ENCODE assay signal across 9 cellular contexts in the genomic region with DNA sequence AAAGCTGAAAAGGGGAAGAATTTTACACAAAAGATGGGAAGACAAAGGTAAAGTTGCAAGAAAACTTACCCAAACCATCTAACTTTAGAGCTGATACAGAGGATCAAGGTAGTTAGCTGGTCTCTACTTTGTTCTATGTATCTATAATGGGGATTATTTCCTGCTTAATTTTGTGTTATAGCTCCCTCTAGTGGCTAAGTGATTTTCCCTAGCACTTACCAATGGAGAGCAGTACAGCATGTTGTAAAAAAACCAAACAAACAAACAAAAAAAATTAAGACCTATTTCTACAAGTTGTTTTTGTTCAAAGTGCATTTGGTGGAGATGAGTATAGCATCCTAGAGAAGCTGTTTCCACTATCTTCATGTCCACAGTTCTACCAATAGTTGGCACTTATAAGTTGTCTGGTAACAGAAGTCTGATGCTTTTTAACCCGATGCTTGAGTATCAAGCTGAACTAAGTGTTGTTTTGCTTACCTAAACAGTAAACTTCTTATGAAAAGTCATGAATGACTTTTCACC. TPM values are rescaled to one million over a fixed set of nuclear protein-coding genes. Genes with fewer than 3 reads are reported as not detected.
DNase-seq lines count a peak whose midpoint lies in the region; ATAC-seq and TF ChIP-seq lines count a peak whose summit lies in the region.
"Had no signal": no experiment of that assay in that cellular context is flagged by ENCODE, and none has a peak within 500 bp of the region (broad histone marks: within the 10 kb centered on the region; RNA-seq: fewer than 3 reads in every experiment).

No MANE protein-coding gene starts in this region.

- no TSS peak for BruUV-seq in HCT116 (replicated peaks; lab: Mats Ljungman, UMichigan)

- H2AFZ ChIP-seq in HCT116 (ENCODE audit: low read depth, low read length, poor library complexity, severe bottlenecking) = no peak overlapping the region

- intact Hi-C loops in HCT116 (cut with micrococcal nuclease) = loop anchor here (1.0 to 5.0 kb wide), 3 partner anchors 113 to 867 kb away; no protein-coding TSS in a partner anchor
- intact Hi-C loops in activated CD4-positive, alpha-beta memory T cell treated with anti-CD3 and anti-CD28 coated beads for 36 hours (cut with micrococcal nuclease) = loop anchor here (1.0 to 2.0 kb wide), 3 partner anchors 8 to 149 kb away; partner anchors contain the start of genes MRPS23 and SRSF1

- no peak overlapping the region for H3K4me3 ChIP-seq in HCT116 (replicated peaks in 1 of 2; ENCODE audit: low read depth in 1 of 2, low read length in 2 of 2)

- no peak overlapping the region for H3K9ac ChIP-seq in HCT116 (ENCODE audit: low read length)

- peaks cover 67% of the 10 kb centered on the region for H4K20me1 ChIP-seq in HCT116 (ENCODE audit: insufficient read depth)

- H3K27me3 ChIP-seq in HCT116 (ENCODE audit: insufficient read depth, low read length) = no peaks in the 10 kb centered on the region

- H3K4me1 Mint-ChIP-seq in activated CD4-positive, alpha-beta memory T cell treated with anti-CD3 and anti-CD28 coated beads for 36 hours (ENCODE audit: low read depth) = peaks cover 92% of the 10 kb centered on the region

- peak; percentile 85 for TF ChIP-seq RAD21 in HCT116 (IDR thresholded peaks at IDR 0.05; ENCODE audit: low read depth)

- no peak for TF ChIP-seq POLR2A in HCT116 (IDR thresholded peaks at IDR 0.05; ENCODE audit: borderline replicate concordance, extremely low read depth, insufficient read depth, insufficient read length)

- H3K4me1 ChIP-seq in HCT116 (ENCODE audit: control insufficient read depth in 1 of 2, insufficient read depth in 2 of 2, low read length in 2 of 2) = peaks cover 12 to 57% of the 10 kb centered on the region in 2 experiments

- DNase-seq in DMS114 treated with DMSO at 0.1 percent for 48 hours (lab: John Stamatoyannopoulos, UW; ENCODE audit: unreplicated experiment) = peak; percentile 79
- DNase-seq in HCT116 (ENCODE audit: low read depth, low spot score) = peak; percentile 80
- DNase-seq in NCI-H2171 treated with DMSO at 0.1 percent for 48 hours (lab: John Stamatoyannopoulos, UW) = peak; percentile 88
- DNase-seq in activated CD4-positive, alpha-beta memory T cell treated with anti-CD3 and anti-CD28 coated beads for 36 hours = no peak
- peak; percentile 79 for DNase-seq in globus pallidus (ENCODE audit: low spot score)
- peak; percentile 72 for DNase-seq in putamen (ENCODE audit: low spot score)
- no peak for DNase-seq in activated CD8-positive, alpha-beta memory T cell treated with anti-CD3 and anti-CD28 coated beads, Interleukin-2, amount 50 U/mL, for 48 hours
- no peak for DNase-seq in NK-92 treated with Interleukin-12 subunit alpha and Interleukin-12 subunit beta, amount 100 ng/mL, for 24 hours (lab: John Stamatoyannopoulos, UW)

- H3K27me3 Mint-ChIP-seq in activated CD4-positive, alpha-beta memory T cell treated with anti-CD3 and anti-CD28 coated beads for 36 hours = no peaks in the 10 kb centered on the region

- peak overlapping the region; percentile 1; the same call in 1 of the 2 replicates for H3K4me2 ChIP-seq in HCT116 (ENCODE audit: low read length)

- no peaks in the 10 kb centered on the region for H3K9me3 Mint-ChIP-seq in activated CD4-positive, alpha-beta memory T cell treated with anti-CD3 and anti-CD28 coated beads for 36 hours
- H3K9me3 Mint-ChIP-seq: T-helper 1 cell treated with Interleukin-12 subunit alpha and Interleukin-12 subunit beta and Interleukin-4 antibody, amounts not matched to agents 30 μg/mL and 1 μg/mL, for 36 hours had no signal

- POLR2A ChIA-PET in HCT116 (lab: Charles Lee) = interaction anchor here (0.5 to 6.6 kb wide), 15 partner anchors 10 to 743 kb away, joined by 3 to 53 read pairs (median 3); partner anchors contain the start of genes DYNLL2, MRPS23 and VEZF1
- POLR2A ChIA-PET in activated CD4-positive, alpha-beta memory T cell treated with anti-CD3 and anti-CD28 coated beads for 36 hours (lab: Charles Lee) = interaction anchor here (1.0 to 2.8 kb wide), 9 partner anchors 8 to 333 kb away, joined by 3 to 13 read pairs (median 7); partner anchors contain the start of genes DYNLL2, MRPS23, SRSF1 and VEZF1

- H3K9me2 ChIP-seq in HCT116 (ENCODE audit: insufficient read depth) = no peaks in the 10 kb centered on the region

- TF ChIP-seq CTCF in HCT116 (IDR thresholded peaks at IDR 0.05 in 2 of 3, conservative IDR thresholded peaks at IDR 0.05 in 1 of 3; ENCODE audit: borderline replicate concordance in 1 of 3, insufficient read depth in 1 of 3, low read depth in 2 of 3, low read length in 2 of 3) = peak; percentile 81 to 99 (median 85)

- H3K79me2 ChIP-seq in HCT116 (ENCODE audit: insufficient read depth, low read length) = peaks cover 68% of the 10 kb centered on the region

- H3K4me3 Mint-ChIP-seq in activated CD4-positive, alpha-beta memory T cell treated with anti-CD3 and anti-CD28 coated beads for 36 hours = no peak overlapping the region
- H3K4me3 Mint-ChIP-seq: T-helper 1 cell treated with Interleukin-12 subunit alpha and Interleukin-12 subunit beta and Interleukin-4 antibody, amounts not matched to agents 30 μg/mL and 1 μg/mL, for 36 hours had no signal

- RAD21 ChIA-PET in HCT116 (lab: Charles Lee; ENCODE audit: low non-redundant PET in 1 of 2, low total read pairs in 2 of 2, uncharacterized antibody in 2 of 2, unreplicated experiment in 2 of 2) = interaction anchor here (0.5 to 1.6 kb wide), 9 partner anchors 10 to 164 kb away, joined by 3 to 7 read pairs (median 4); partner anchors contain the start of genes VEZF1 (in 2 of the 2) and MRPS23 (in 1 of the 2)

- ATAC-seq in HCT116 = peak; percentile 64

- no peak overlapping the region; the same call in 1 of the 2 replicates for H3K27ac ChIP-seq in HCT116 (ENCODE audit: low read depth, low read length)

- CTCF ChIA-PET in HCT116 (lab: Charles Lee) = interaction anchor here (0.6 to 15.4 kb wide), 47 partner anchors 8 to 756 kb away, joined by 3 to 288 read pairs (median 4); partner anchors contain the start of genes CUEDC1, DYNLL2, SRSF1 and VEZF1
- CTCF ChIA-PET in activated CD4-positive, alpha-beta memory T cell treated with anti-CD3 and anti-CD28 coated beads for 36 hours (lab: Charles Lee) = interaction anchor here (0.5 to 10.7 kb wide), 51 partner anchors 7 to 500 kb away, joined by 3 to 170 read pairs (median 4); partner anchors contain the start of genes CUEDC1, DYNLL2, MRPS23 and SRSF1

- H3K9me3 ChIP-seq in HCT116 (ENCODE audit: control insufficient read depth in 1 of 2, insufficient read depth in 1 of 2, low read depth in 1 of 2, low read length in 2 of 2) = no peaks in the 10 kb centered on the region

- peak overlapping the region; percentile 93 for H3K27ac Mint-ChIP-seq in activated CD4-positive, alpha-beta memory T cell treated with anti-CD3 and anti-CD28 coated beads for 36 hours
- H3K27ac Mint-ChIP-seq: T-helper 1 cell treated with Interleukin-12 subunit alpha and Interleukin-12 subunit beta and Interleukin-4 antibody, amounts not matched to agents 30 μg/mL and 1 μg/mL, for 36 hours had no signal

- H3K36me3 Mint-ChIP-seq in activated CD4-positive, alpha-beta memory T cell treated with anti-CD3 and anti-CD28 coated beads for 36 hours = peaks cover 44% of the 10 kb centered on the region

- peaks cover 61 to 78% of the 10 kb centered on the region in 2 experiments for H3K36me3 ChIP-seq in HCT116 (ENCODE audit: control insufficient read depth in 1 of 2, insufficient read depth in 2 of 2, low read length in 2 of 2)

TF ChIP-seq in HCT116, 20 proteins besides CTCF, POLR2A, EP300 and RAD21 (continues in another document):
- 0 out of 2 replicates have a peak, but pooled peaks have one; percentile 11 for TF ChIP-seq MAX (IDR thresholded peaks at IDR 0.05)
- TF ChIP-seq, protein P1, sequence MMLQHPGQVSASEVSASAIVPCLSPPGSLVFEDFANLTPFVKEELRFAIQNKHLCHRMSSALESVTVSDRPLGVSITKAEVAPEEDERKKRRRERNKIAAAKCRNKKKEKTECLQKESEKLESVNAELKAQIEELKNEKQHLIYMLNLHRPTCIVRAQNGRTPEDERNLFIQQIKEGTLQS (IDR thresholded peaks at IDR 0.05) = no peak; the same call in 1 of the 2 replicates
- 0 out of 2 replicates have a peak, but pooled peaks have one; percentile 33 for TF ChIP-seq JUND (IDR thresholded peaks at IDR 0.05)
- 0 out of 2 replicates have a peak, but pooled peaks have one; percentile 5 for TF ChIP-seq FOSL1 (IDR thresholded peaks at IDR 0.05; ENCODE audit: low read depth)
- TF ChIP-seq POLR2AphosphoS5 (IDR thresholded peaks at IDR 0.05; ENCODE audit: low read depth, low read length) = peak; percentile 71
- TF ChIP-seq EGR1 (IDR thresholded peaks at IDR 0.05; ENCODE audit: low read depth) = 0 out of 2 replicates have a peak, but pooled peaks have one; percentile 35

RNA-seq across cellular contexts. Expression of gene SRSF1, which starts 7.5 kb away (rescaled TPM):
- 434 TPM for total RNA-seq in HCT116 (2021; ENCODE audit: unreplicated experiment)
- polyA plus RNA-seq in HCT116 (2012) = 157 and 231 TPM in 2 replicates
- 100 to 1,000 TPM; 325 to 326 TPM for total RNA-seq in activated CD4-positive, alpha-beta memory T cell treated with anti-CD3 and anti-CD28 coated beads for 36 hours

RNA-seq across cellular contexts. Expression of gene VEZF1, which starts 11.5 kb away (rescaled TPM):
- total RNA-seq in HCT116 (2021; ENCODE audit: unreplicated experiment) = 70.2 TPM
- 50.5 and 55.6 TPM in 2 replicates for polyA plus RNA-seq in HCT116 (2012)
- 10 to 100 TPM; 26.8 to 29.8 TPM for total RNA-seq in activated CD4-positive, alpha-beta memory T cell treated with anti-CD3 and anti-CD28 coated beads for 36 hours

RNA-seq across cellular contexts. Expression of gene CUEDC1, which starts 44.3 kb away (rescaled TPM):
- 60.2 TPM for total RNA-seq in HCT116 (2021; ENCODE audit: unreplicated experiment)
- 54.1 and 58.2 TPM in 2 replicates for polyA plus RNA-seq in HCT116 (2012)
- under 1 TPM; 0.29 to 0.36 TPM for total RNA-seq in activated CD4-positive, alpha-beta memory T cell treated with anti-CD3 and anti-CD28 coated beads for 36 hours

Comparison
In these comparisons a context has a peak if more than half of its experiments do, and no peak if none do; other contexts are left out.
1. DNase-seq: peak in DMS114 treated with DMSO at 0.1 percent for 48 hours (single experiment), HCT116 (single experiment), NCI-H2171 treated with DMSO at 0.1 percent for 48 hours (single experiment), globus pallidus (single experiment) and putamen (single experiment); none in activated CD4-positive, alpha-beta memory T cell treated with anti-CD3 and anti-CD28 coated beads for 36 hours (single experiment), activated CD8-positive, alpha-beta memory T cell treated with anti-CD3 and anti-CD28 coated beads, Interleukin-2, amount 50 U/mL, for 48 hours (single experiment) and NK-92 treated with Interleukin-12 subunit alpha and Interleukin-12 subunit beta, amount 100 ng/mL, for 24 hours (single experiment).
2. RNA of gene CUEDC1, which starts 44.3 kb away (total RNA-seq): 60.2 TPM in HCT116 (single experiment); 0.29 to 0.36 TPM in activated CD4-positive, alpha-beta memory T cell treated with anti-CD3 and anti-CD28 coated beads for 36 hours; every median in the first group is over 10 times any median in the second.